ENCODE assay signal across 8 cellular contexts in genomic region chr6:4136354-4136831, GRCh38. TPM values are rescaled to one million over a fixed set of nuclear protein-coding genes. Genes with fewer than 3 reads are reported as not detected.
DNase-seq lines count a peak whose midpoint lies in the region; ATAC-seq and TF ChIP-seq lines count a peak whose summit lies in the region.

No MANE protein-coding gene starts in this region.

- peak overlapping the region; percentile 82 for H3K9ac ChIP-seq in PC-3 (ENCODE audit: low read length)

- peak overlapping the region; percentile 83 to 94 (median 88) for H3K4me3 Mint-ChIP-seq in CD4-positive, alpha-beta memory T cell

- no peak for ATAC-seq in PC-3
- no peak for ATAC-seq in HG03139 (IDR thresholded peaks at IDR 0.05; ENCODE audit: unreplicated experiment)
- no peak for ATAC-seq in GM21381 (IDR thresholded peaks at IDR 0.05; ENCODE audit: unreplicated experiment)

- H3K4me1 Mint-ChIP-seq in CD4-positive, alpha-beta memory T cell = peaks cover 21 to 50% (median 36%) of the 10 kb centered on the region in 4 donors

- H3K79me2 ChIP-seq in PC-3 (ENCODE audit: low read length) = peaks cover 40% of the 10 kb centered on the region

- peaks cover 5% of the 10 kb centered on the region for H3K36me3 ChIP-seq in CD4-positive, alpha-beta memory T cell (ENCODE audit: insufficient read depth, low read length)
- H3K36me3 ChIP-seq in PC-3 (ENCODE audit: low read depth, low read length) (peaks cover 9% of the 10 kb centered on the region), neutrophil (no peaks in the 10 kb centered on the region)

- TF ChIP-seq CTCF in PC-3 (conservative IDR thresholded peaks at IDR 0.05; ENCODE audit: low read depth, low read length) (no peak), epithelial cell of esophagus (IDR thresholded peaks at IDR 0.05; ENCODE audit: insufficient read depth, low read depth, low read length, missing control alignments) (no peak), neutrophil (IDR thresholded peaks at IDR 0.05) (no peak)

- CTCF ChIA-PET in CD4-positive, alpha-beta memory T cell (lab: Charles Lee; ENCODE audit: partially characterized antibody) = interaction anchor here (1.0 to 4.9 kb wide), 6 partner anchors 9 to 868 kb away, joined by 3 to 23 read pairs (median 6); partner anchors contain the start of gene RPP40
- CTCF ChIA-PET in PC-3 (lab: Charles Lee) = interaction anchor here (0.6 to 1.5 kb wide), 3 partner anchors 10 to 698 kb away, joined by 3 to 5 read pairs (median 4); no protein-coding TSS in a partner anchor

- no peaks in the 10 kb centered on the region for H3K9me2 ChIP-seq in PC-3 (replicated peaks; ENCODE audit: low read length)

- H3K4me2 ChIP-seq in PC-3 (ENCODE audit: low read length) = peak overlapping the region; percentile 99

- no peaks in the 10 kb centered on the region for H3K27me3 ChIP-seq in CD4-positive, alpha-beta memory T cell (ENCODE audit: insufficient read depth, low read length)
- H3K27me3 ChIP-seq in PC-3 (ENCODE audit: low read length) = no peaks in the 10 kb centered on the region
- H3K27me3 ChIP-seq in neutrophil = peaks cover 22% of the 10 kb centered on the region

- peaks cover 20 to 30% of the 10 kb centered on the region in 2 donors for H3K36me3 Mint-ChIP-seq in CD4-positive, alpha-beta memory T cell

- peak overlapping the region; percentile 71 to 93 (median 92) for H3K27ac Mint-ChIP-seq in CD4-positive, alpha-beta memory T cell

- POLR2A ChIA-PET in CD4-positive, alpha-beta memory T cell (lab: Charles Lee; ENCODE audit: partially characterized antibody) = interaction anchor here (0.7 to 6.1 kb wide), 9 partner anchors 10 to 1371 kb away, joined by 3 to 101 read pairs (median 6); partner anchors contain the start of genes RIPK1 and WRNIP1
- POLR2A ChIA-PET in PC-3 (lab: Charles Lee; ENCODE audit: unreplicated experiment) = interaction anchor here (0.7 to 1.6 kb wide), 2 partner anchors 34 to 115 kb away, joined by 10 to 37 read pairs; a partner anchor contains a TSS

- H3K4me3 ChIP-seq in CD4-positive, alpha-beta memory T cell (ENCODE audit: low read length in 2 of 2) = peak overlapping the region; percentile 43 to 72
- peak overlapping the region; percentile 93 for H3K4me3 ChIP-seq in PC-3 (ENCODE audit: low read length)
- peak overlapping the region; percentile 63 for H3K4me3 ChIP-seq in epithelial cell of esophagus (ENCODE audit: low read length)
- peak overlapping the region; percentile 89 to 90 for H3K4me3 ChIP-seq in neutrophil (ENCODE audit: low read depth in 1 of 2, low read length in 1 of 2)

- BruUV-seq in PC-3 (replicated peaks; lab: Mats Ljungman, UMichigan) = TSS peak; percentile 82

- peak overlapping the region; percentile 94 for H2AFZ ChIP-seq in PC-3 (ENCODE audit: low read length)

- no peaks in the 10 kb centered on the region for H4K20me1 ChIP-seq in PC-3 (ENCODE audit: low read length)

- no peaks in the 10 kb centered on the region for H3F3A ChIP-seq in PC-3 (ENCODE audit: low read length, unreplicated experiment)

- no peak for DNase-seq in CD4-positive, alpha-beta memory T cell
- DNase-seq in PC-3 (no peak), epithelial cell of esophagus (ENCODE audit: low read depth) (no peak), NCI-H128 (lab: John Stamatoyannopoulos, UW; ENCODE audit: unreplicated experiment) (no peak), HT-29 (ENCODE audit: low spot score) (no peak)

- H3K4me1 ChIP-seq in CD4-positive, alpha-beta memory T cell (ENCODE audit: insufficient read depth, low read length) = peaks cover 28% of the 10 kb centered on the region
- H3K4me1 ChIP-seq in PC-3 (ENCODE audit: insufficient read depth, low read length) = peaks cover 18% of the 10 kb centered on the region
- peaks cover 15 to 18% of the 10 kb centered on the region in 2 experiments for H3K4me1 ChIP-seq in neutrophil (ENCODE audit: control insufficient read depth in 1 of 2, insufficient read depth in 1 of 2, low read depth in 1 of 2, low read length in 1 of 2)

- H3K27ac ChIP-seq in CD4-positive, alpha-beta memory T cell (ENCODE audit: low read depth, low read length) = peak overlapping the region; percentile 51
- H3K27ac ChIP-seq in PC-3 (ENCODE audit: low read length) (peak overlapping the region; percentile 51), neutrophil (no peak overlapping the region)

- no peaks in the 10 kb centered on the region for H3K9me3 ChIP-seq in CD4-positive, alpha-beta memory T cell (ENCODE audit: control insufficient read depth in 1 of 2, low read length in 2 of 2)
- H3K9me3 ChIP-seq in PC-3 (ENCODE audit: low read length) (no peaks in the 10 kb centered on the region), neutrophil (no peaks in the 10 kb centered on the region)

- peaks cover 0 to 7% (median 0%) of the 10 kb centered on the region in 8 donors for H3K9me3 Mint-ChIP-seq in CD4-positive, alpha-beta memory T cell

- intact Hi-C loops in CD4-positive, alpha-beta memory T cell (cut with micrococcal nuclease) = loop anchor here (1.0 to 5.0 kb wide), 9 partner anchors 20 to 1149 kb away; partner anchors contain the start of genes CDYL, FAM50B, RPP40 and SLC22A23
- intact Hi-C loops in PC-3 (cut with micrococcal nuclease) = loop anchor here (2.0 kb wide), 1 partner anchor 20 kb away; no protein-coding TSS in a partner anchor

- no peaks in the 10 kb centered on the region for H3K27me3 Mint-ChIP-seq in CD4-positive, alpha-beta memory T cell

RNA-seq across cellular contexts. Expression of gene ECI2, which starts 1.0 kb away (rescaled TPM):
- 10 to 100 TPM; 53.9 to 59.8 TPM for total RNA-seq in CD4-positive, alpha-beta memory T cell
- polyA plus RNA-seq in CD4-positive, alpha-beta memory T cell = 10 to 100 TPM; 66.1 to 68.6 TPM
- 66.2 and 143 TPM in 2 replicates for total RNA-seq in PC-3 (2014; rRNA removed)
- total RNA-seq in HT-29 (2014; rRNA removed; shearing (Covaris generic)) = 0.10 and 2.0 TPM in 2 replicates

RNA-seq across cellular contexts. Expression of gene FAM217A, which starts 57.5 kb away (rescaled TPM):
- total RNA-seq in CD4-positive, alpha-beta memory T cell = not detected
- polyA plus RNA-seq in CD4-positive, alpha-beta memory T cell = not detected
- not detected in 2 replicates for total RNA-seq in PC-3 (2014; rRNA removed)
- total RNA-seq in HT-29 (2014; rRNA removed; shearing (Covaris generic)) = not detected in 2 replicates

Comparison
In these comparisons a context has a peak if more than half of its experiments do, and no peak if none do; other contexts are left out.
1. RNA of gene ECI2, which starts 1.0 kb away (total RNA-seq): 66.2 to 143 TPM in PC-3 and 53.9 to 59.8 TPM in CD4-positive, alpha-beta memory T cell; 0.10 to 2.0 TPM in HT-29; every median in the first group is over 10 times any median in the second.
2. Peak in every context shown above with its lines, with median percentiles within 50 percentile points of each other: H3K4me3 ChIP-seq.